In genomic region chr18:42611134-42611533, GRCh38 we compare ENCODE assay signal across 14 cellular contexts.
DNase-seq lines count a peak whose midpoint lies in the region.
"Had no signal": no experiment of that assay in that cellular context is flagged by ENCODE, and none has a peak within 500 bp of the region (broad histone marks: within the 10 kb centered on the region; RNA-seq: fewer than 3 reads in every experiment).

No MANE protein-coding gene starts in this region.

- H2BK15ac ChIP-seq in mesenchymal stem cell (ENCODE audit: low read depth, poor library complexity, severe bottlenecking), result no peak overlapping the region

- H3K79me1 ChIP-seq in mesenchymal stem cell (replicated peaks; ENCODE audit: low read length, poor library complexity, severe bottlenecking), result no peaks in the 10 kb centered on the region

- no peak overlapping the region for H3K14ac ChIP-seq in mesenchymal stem cell (ENCODE audit: low read length in 2 of 2)

- DNase-seq in A172 (ENCODE audit: low spot score), result peak; percentile 20
- DNase-seq in CD1c-positive myeloid dendritic cell (ENCODE audit: extremely low spot score), result peak; percentile 2
- peak; percentile 9 for DNase-seq in KBM-7
- DNase-seq in OCI-M1 (lab: John Stamatoyannopoulos, UW), result peak; percentile 11
- no peak for DNase-seq in mesenchymal stem cell
- DNase-seq in effector CD8-positive, alpha-beta T cell (lab: John Stamatoyannopoulos, UW), result no peak
- no peak for DNase-seq in cardiac septum (ENCODE audit: low spot score)
- DNase-seq in activated CD4-positive, alpha-beta T cell treated with anti-CD3 and anti-CD28 coated beads for 1 hour, result no peak
- DNase-seq: CD4-positive, CD25-positive, alpha-beta regulatory T cell; DND-41; GDM1 had no signal

- no peak overlapping the region for H2AFZ ChIP-seq in mesenchymal stem cell (ENCODE audit: low read depth, low read length)

- H2AK5ac ChIP-seq in mesenchymal stem cell (ENCODE audit: low read length, severe bottlenecking), result no peak overlapping the region

- in situ Hi-C loops in KBM-7 (cut with MboI; ENCODE audit: low pct_unique_long_range_greater_than_20kb, low sequenced_read_pairs), result no loop called here

- no peak overlapping the region for H4K91ac ChIP-seq in mesenchymal stem cell (ENCODE audit: low read length)

- no peak overlapping the region for H3K18ac ChIP-seq in mesenchymal stem cell (ENCODE audit: low read depth in 1 of 2, low read length in 2 of 2)

- no peak overlapping the region for H3K4me2 ChIP-seq in mesenchymal stem cell (ENCODE audit: low read length, poor library complexity, severe bottlenecking)
- H3K4me2 ChIP-seq: A549, BLaER1 had no signal

- WGBS in mesenchymal stem cell, result no CpG with 5 or more reads among the region's 1 CpG

- H2BK12ac ChIP-seq in mesenchymal stem cell (ENCODE audit: low read length in 2 of 2), result no peak overlapping the region

- no peak overlapping the region for H2BK120ac ChIP-seq in mesenchymal stem cell (ENCODE audit: low read depth, low read length)

- H3K4me3 ChIP-seq in mesenchymal stem cell (ENCODE audit: insufficient read depth in 1 of 2, low read depth in 1 of 2, low read length in 2 of 2), result no peak overlapping the region
- H3K4me3 ChIP-seq: A549, BLaER1, HAP-1 had no signal

- no peaks in the 10 kb centered on the region for H3K4me1 ChIP-seq in mesenchymal stem cell (ENCODE audit: control insufficient read depth, insufficient read depth, low read depth, low read length)
- H3K4me1 ChIP-seq: A549, BLaER1 had no signal

- no peak overlapping the region for H3K9ac ChIP-seq in mesenchymal stem cell (ENCODE audit: low read length)
- H3K9ac ChIP-seq: BLaER1 had no signal

- H3K23ac ChIP-seq in mesenchymal stem cell (ENCODE audit: low read length in 2 of 2), result no peak overlapping the region

- no peak overlapping the region for H3K27ac ChIP-seq in mesenchymal stem cell (ENCODE audit: low read length, poor library complexity, severe bottlenecking)
- H3K27ac ChIP-seq: A549, BLaER1 had no signal

- H3K9me3 ChIP-seq in mesenchymal stem cell (ENCODE audit: control insufficient read depth, low read length), result no peaks in the 10 kb centered on the region
- H3K9me3 ChIP-seq: A549, BLaER1, HAP-1 had no signal

- no peak overlapping the region for H4K8ac ChIP-seq in mesenchymal stem cell (ENCODE audit: low read length)

- H2BK5ac ChIP-seq in mesenchymal stem cell (ENCODE audit: low read depth, low read length, poor library complexity, severe bottlenecking), result no peak overlapping the region

- no peaks in the 10 kb centered on the region for H3K36me3 ChIP-seq in mesenchymal stem cell (ENCODE audit: control insufficient read depth in 1 of 2, insufficient read depth in 2 of 2, low read depth in 1 of 2, low read length in 2 of 2)
- H3K36me3 ChIP-seq: BLaER1, HAP-1 had no signal

- intact Hi-C loops in cardiac septum (cut with DNase I), result no loop called here

- H3K4ac ChIP-seq in mesenchymal stem cell (ENCODE audit: low read depth in 1 of 2, low read length in 2 of 2), result no peak overlapping the region

- no peaks in the 10 kb centered on the region for H3K27me3 ChIP-seq in mesenchymal stem cell (ENCODE audit: control insufficient read depth in 1 of 2, insufficient read depth in 1 of 2, low read length in 2 of 2)
- H3K27me3 ChIP-seq: BLaER1 had no signal

Comparison
In these comparisons a context has a peak if more than half of its experiments do, and no peak if none do; other contexts are left out.
1. DNase-seq: peak in A172 (single experiment), CD1c-positive myeloid dendritic cell (single experiment), KBM-7 (single experiment) and OCI-M1 (single experiment); none in mesenchymal stem cell (single experiment), effector CD8-positive, alpha-beta T cell (single experiment), cardiac septum (single experiment) and activated CD4-positive, alpha-beta T cell treated with anti-CD3 and anti-CD28 coated beads for 1 hour (single experiment).